Comparison of ENCODE assay signal across 8 cellular contexts in the genomic region with DNA sequence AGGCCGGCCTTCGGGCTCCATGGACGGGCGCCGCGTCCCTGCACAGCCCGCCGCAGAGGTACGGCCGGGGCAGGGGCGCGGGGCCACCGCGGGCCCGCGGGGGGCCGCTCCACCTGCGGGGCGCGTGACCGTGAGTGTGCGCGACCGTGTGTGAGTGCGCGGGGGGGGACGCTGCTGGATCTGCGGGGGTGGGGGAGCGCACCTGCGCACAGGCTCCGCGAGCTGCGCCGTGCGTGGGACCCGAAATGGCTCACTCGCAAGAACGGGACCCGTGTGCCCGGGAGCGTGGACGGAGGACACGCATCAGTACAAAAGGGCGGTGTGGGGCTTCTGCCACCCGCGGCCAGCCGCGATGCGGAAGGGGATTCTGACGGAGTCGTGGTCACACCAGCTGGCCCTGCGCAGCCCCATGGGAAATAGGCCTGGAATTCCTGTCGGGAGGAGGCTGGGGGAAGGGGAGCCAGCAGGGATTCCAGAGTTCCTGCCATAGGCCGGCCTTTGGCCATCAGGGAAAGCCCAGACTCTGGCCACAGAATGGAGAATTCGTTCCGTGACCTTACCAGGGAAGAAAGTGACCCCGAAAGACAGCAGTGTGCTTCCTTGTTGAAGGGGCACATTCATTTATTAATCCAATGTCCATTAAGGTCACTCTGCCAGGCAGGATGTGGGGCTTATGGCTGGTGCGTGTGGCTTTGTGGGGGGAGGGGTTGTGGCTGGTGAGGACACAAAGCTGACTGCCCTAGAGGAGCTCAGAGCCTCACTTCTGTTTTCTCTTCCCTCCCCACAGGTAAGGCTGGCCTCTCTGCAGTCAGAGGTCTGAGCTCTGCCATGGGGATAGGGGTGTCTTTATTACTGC. TPM values are rescaled to one million over a fixed set of nuclear protein-coding genes. Genes with fewer than 3 reads are reported as not detected.
DNase-seq lines count a peak whose midpoint lies in the region; ATAC-seq and TF ChIP-seq lines count a peak whose summit lies in the region.

No MANE protein-coding gene starts in this region.

- peaks cover 19 to 42% (median 40%) of the 10 kb centered on the region in 4 donors for H3K36me3 ChIP-seq in esophagus muscularis mucosa
- peaks cover 14 to 17% of the 10 kb centered on the region in 2 donors for H3K36me3 ChIP-seq in thyroid gland

- no peak for TF ChIP-seq EP300 in esophagus muscularis mucosa (IDR thresholded peaks at IDR 0.05)

- peaks cover 50% of the 10 kb centered on the region for H3K4me1 Mint-ChIP-seq in activated T-cell treated with anti-CD3 and anti-CD28 coated beads, Interleukin-2, amount 50 U/mL, for 24 hours (ENCODE audit: low read depth)
- peaks cover 31 to 69% (median 59%) of the 10 kb centered on the region in 3 donors for H3K4me1 Mint-ChIP-seq in naive B cell

- H3K4me1 ChIP-seq in esophagus muscularis mucosa (peaks cover 40 to 57% (median 53%) of the 10 kb centered on the region in 4 donors), thyroid gland (peaks cover 20 to 38% of the 10 kb centered on the region in 2 donors)

- H3K9me3 Mint-ChIP-seq in activated T-cell treated with anti-CD3 and anti-CD28 coated beads, Interleukin-2, amount 50 U/mL, for 24 hours: no peaks in the 10 kb centered on the region
- no peaks in the 10 kb centered on the region for H3K9me3 Mint-ChIP-seq in naive B cell

- peak overlapping the region; percentile 96 for H3K4me3 Mint-ChIP-seq in activated T-cell treated with anti-CD3 and anti-CD28 coated beads, Interleukin-2, amount 50 U/mL, for 24 hours
- peak overlapping the region; percentile 91 to 99 (median 96) for H3K4me3 Mint-ChIP-seq in naive B cell

- peak; percentile 8 for ATAC-seq in GM18519 (IDR thresholded peaks at IDR 0.05; ENCODE audit: low FRiP score, unreplicated experiment)
- peak; percentile 33 for ATAC-seq in HG02973 (IDR thresholded peaks at IDR 0.05; ENCODE audit: unreplicated experiment)
- peak; percentile 42 to 44 for ATAC-seq in naive B cell (ENCODE audit: low read depth in 2 of 2)

- H3K27ac ChIP-seq in esophagus muscularis mucosa (replicated peaks in 1 of 4): peak overlapping the region; percentile 91 to 98 (median 92)
- peak overlapping the region; percentile 92 to 98 (median 93) for H3K27ac ChIP-seq in thyroid gland

- H3K27me3 ChIP-seq in esophagus muscularis mucosa (no peaks in the 10 kb centered on the region), thyroid gland (no peaks in the 10 kb centered on the region)

- no peaks in the 10 kb centered on the region for H3K27me3 Mint-ChIP-seq in activated T-cell treated with anti-CD3 and anti-CD28 coated beads, Interleukin-2, amount 50 U/mL, for 24 hours
- H3K27me3 Mint-ChIP-seq in naive B cell: no peaks in the 10 kb centered on the region

- TF ChIP-seq CTCF in esophagus muscularis mucosa (IDR thresholded peaks at IDR 0.05) (no peak), thyroid gland (IDR thresholded peaks at IDR 0.05) (no peak)

- in situ Hi-C loops in ACHN (cut with HindIII; ENCODE audit: low pct_ligation_motif_present, low pct_unique_long_range_greater_than_20kb, low sequenced_read_pairs): no loop called here

- WGBS in esophagus muscularis mucosa: 0% methylated on average over 15 of the region's 58 CpGs
- WGBS in thyroid gland, 2 donors: 0 to 1% methylated on average over 8 to 28 of the region's 58 CpGs

- H3K4me3 ChIP-seq in esophagus muscularis mucosa (peak overlapping the region; percentile 70 to 96 (median 82)), thyroid gland (replicated peaks in 1 of 3) (peak overlapping the region; percentile 73 to 96 (median 82))

- H3K27ac Mint-ChIP-seq in activated T-cell treated with anti-CD3 and anti-CD28 coated beads, Interleukin-2, amount 50 U/mL, for 24 hours: peak overlapping the region; percentile 97
- peak overlapping the region; percentile 97 to 100 (median 100) for H3K27ac Mint-ChIP-seq in naive B cell

- H3K36me3 Mint-ChIP-seq in activated T-cell treated with anti-CD3 and anti-CD28 coated beads, Interleukin-2, amount 50 U/mL, for 24 hours (ENCODE audit: low read depth): peaks cover 45% of the 10 kb centered on the region
- no peaks in the 10 kb centered on the region for H3K36me3 Mint-ChIP-seq in naive B cell

- H3K9me3 ChIP-seq in esophagus muscularis mucosa (no peaks in the 10 kb centered on the region), thyroid gland (no peaks in the 10 kb centered on the region)

- intact Hi-C loops in esophagus muscularis mucosa (cut with DNase I) (loop anchor here (2.0 to 5.0 kb wide), 2 partner anchors 28 to 38 kb away; a partner anchor contains a TSS), thyroid gland (cut with DNase I) (no loop called here)

- DNase-seq in ACHN (peak; percentile 94), NCI-H69 (lab: John Stamatoyannopoulos, UW) (peak; percentile 85), esophagus muscularis mucosa (ENCODE audit: extremely low spot score) (peak; percentile 93), naive B cell (peak; percentile 70), thyroid gland (peak; percentile 68 to 77)
- DNase-seq in activated T-cell treated with anti-CD3 and anti-CD28 coated beads, Interleukin-2, amount 50 U/mL, for 24 hours: peak; percentile 54

- no peak for TF ChIP-seq POLR2A in esophagus muscularis mucosa (IDR thresholded peaks at IDR 0.05; ENCODE audit: low read depth)
- TF ChIP-seq POLR2A in thyroid gland (IDR thresholded peaks at IDR 0.05): no peak

RNA-seq across cellular contexts. Expression of a gene that starts 0.5 kb away (rescaled TPM):
- total RNA-seq in esophagus muscularis mucosa (100 to 1,000 TPM in 2 of 4 donors, 10 to 100 TPM in 2; 66.8 to 143 (median 97.7) TPM), thyroid gland (100 to 1,000 TPM in 3 of 4 donors, 10 to 100 TPM in 1; 71.9 to 144 (median 123) TPM)
- polyA plus RNA-seq in naive B cell (ENCODE audit: low read depth in 6 of 6): 100 to 1,000 TPM in 1 of 6 donors, 10 to 100 TPM in 5; 46.3 to 115 (median 68.5) TPM

RNA-seq across cellular contexts. Expression of a gene that starts 10.0 kb away (rescaled TPM):
- 10 to 100 TPM in 3 of 4 donors, 1 to 10 TPM in 1; 6.6 to 19.8 (median 15.0) TPM for total RNA-seq in esophagus muscularis mucosa
- polyA plus RNA-seq in naive B cell (ENCODE audit: low read depth in 6 of 6): 1 to 10 TPM; 1.4 to 8.9 (median 4.5) TPM
- total RNA-seq in thyroid gland: 1 to 10 TPM; 4.3 to 7.5 (median 6.3) TPM

RNA-seq across cellular contexts. Expression of a gene that starts 27.7 kb away (rescaled TPM):
- total RNA-seq in esophagus muscularis mucosa (100 to 1,000 TPM; 143 to 193 (median 173) TPM), thyroid gland (100 to 1,000 TPM in 1 of 4 donors, 10 to 100 TPM in 3; 22.2 to 137 (median 54.8) TPM)
- not detected for polyA plus RNA-seq in naive B cell (ENCODE audit: low read depth in 6 of 6)

RNA-seq across cellular contexts. Expression of a gene that starts 45.8 kb away (rescaled TPM):
- total RNA-seq in esophagus muscularis mucosa (10 to 100 TPM in 1 of 4 donors, 1 to 10 TPM in 3; 4.3 to 10.1 (median 4.8) TPM), thyroid gland (10 to 100 TPM; 11.7 to 34.8 (median 23.0) TPM)
- 1 to 10 TPM in 5 of 6 donors, not detected in 1; 1.3 to 7.6 (median 6.2) TPM for polyA plus RNA-seq in naive B cell (ENCODE audit: low read depth in 6 of 6)

RNA-seq across cellular contexts. Expression of a gene that starts 46.0 kb away (rescaled TPM):
- total RNA-seq in esophagus muscularis mucosa (10 to 100 TPM in 2 of 4 donors, 1 to 10 TPM in 2; 7.9 to 16.5 (median 12.4) TPM), thyroid gland (10 to 100 TPM in 3 of 4 donors, 1 to 10 TPM in 1; 9.9 to 46.1 (median 37.9) TPM)
- 10 to 100 TPM; 15.2 to 28.6 (median 25.4) TPM for polyA plus RNA-seq in naive B cell (ENCODE audit: low read depth in 6 of 6)

Comparison
In these comparisons a context has a peak if more than half of its experiments do, and no peak if none do; other contexts are left out.
1. Peak in every context shown above with its lines: DNase-seq, ATAC-seq, H3K4me3 ChIP-seq and H3K27ac ChIP-seq.